In the genomic region with DNA sequence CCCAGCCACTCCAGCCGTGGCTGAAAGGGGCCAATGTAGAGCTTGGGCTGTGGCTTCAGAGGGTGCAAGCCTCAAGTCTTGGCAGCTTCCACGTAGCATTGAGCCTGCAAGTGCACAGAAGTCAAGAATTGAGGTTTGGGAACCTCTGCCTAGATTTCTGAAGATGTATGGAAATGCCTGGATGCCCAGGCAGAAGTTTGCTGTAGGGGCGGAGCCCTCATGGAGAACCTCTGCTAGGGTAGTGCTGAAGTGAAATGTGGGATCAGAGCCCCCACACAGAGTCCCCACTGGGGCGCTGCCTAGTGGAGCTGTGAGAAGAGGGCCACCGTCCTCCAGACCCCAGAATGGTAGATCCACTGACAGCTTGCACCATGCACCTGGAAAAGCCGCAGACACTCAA, we compare ENCODE assay signal across 14 cellular contexts. TPM values are rescaled to one million over a fixed set of nuclear protein-coding genes. Genes with fewer than 3 reads are reported as not detected.
"Had no signal": no experiment of that assay in that cellular context is flagged by ENCODE, and none has a peak within 500 bp of the region (broad histone marks: within the 10 kb centered on the region; RNA-seq: fewer than 3 reads in every experiment).

No MANE protein-coding gene starts in this region.

RNA-seq across cellular contexts. Expression of gene KLB, which starts 35.5 kb away (rescaled TPM):
- total RNA-seq: activated naive CD4-positive, alpha-beta T cell treated with anti-CD3 and anti-CD28 coated beads for 36 hours; activated naive CD4-positive, alpha-beta T cell treated with anti-CD3 and anti-CD28 coated beads, Interleukin-2, amount 50 U/mL, for 72 hours; activated naive CD8-positive, alpha-beta T cell treated with anti-CD3 and anti-CD28 coated beads for 36 hours; activated naive CD8-positive, alpha-beta T cell treated with anti-CD3 and anti-CD28 coated beads, Interleukin-2, amount 10 ng/mL, durations not matched to agents 7 days and 5 days; activated T-cell treated with anti-CD3 and anti-CD28 coated beads, Interleukin-2, amount 50 U/mL, for 4 hours; activated T-cell treated with anti-CD3 and anti-CD28 coated beads, Interleukin-2, amount 50 U/mL, for 72 hours; activated T-helper 1 cell treated with anti-CD3 and anti-CD28 coated beads, Interleukin-12 subunit alpha, Interleukin-12 subunit beta, Interleukin-2, Interleukin-4 antibody, amounts not matched to agents 30 ng/mL and 10 ng/mL and 1 ng/mL, durations not matched to agents 14 hours and 24 hours and 36 hours; activated T-helper 17 cell treated with anti-CD3 and anti-CD28 coated beads, Interleukin-2, amount 50 U/mL, for 72 hours; activated T-helper 2 cell treated with anti-CD3 and anti-CD28 coated beads, Interferon-gamma antibody, Interleukin-2, Interleukin-4, amounts not matched to agents 10 μg/mL and 5 μg/mL and 100 μg/mL, durations not matched to agents 14 hours and 24 hours and 36 hours; aorta; ascending aorta; astrocyte; cardiac muscle cell; chondrocyte had no signal
